ENCODE assay signal across 1 cellular context in genomic region chr6:102907181-102907580, GRCh38.
TF ChIP-seq lines count a peak whose summit lies in the region.

No MANE protein-coding gene starts in this region.

TF ChIP-seq in GM12878, 131 proteins besides CTCF, POLR2A, EP300 and RAD21 (continued from another document):
- TF ChIP-seq ZBTB4 (CRISPR knock-in tag; IDR thresholded peaks at IDR 0.05) (no peak), TCF7 (IDR thresholded peaks at IDR 0.05; ENCODE audit: borderline replicate concordance) (no peak), USF2 (IDR thresholded peaks at IDR 0.05; ENCODE audit: borderline replicate concordance, low read depth, low read length) (no peak), YY1 (IDR thresholded peaks at IDR 0.05; ENCODE audit: low read depth, low read length) (no peak), SREBF1 (IDR thresholded peaks at IDR 0.05; ENCODE audit: low read length) (no peak), KLF5 (IDR thresholded peaks at IDR 0.05; ENCODE audit: partially characterized antibody) (no peak), SKIL (IDR thresholded peaks at IDR 0.05; ENCODE audit: low read depth, poor library complexity, severe bottlenecking) (no peak), IRF3 (IDR thresholded peaks at IDR 0.05) (no peak), NKRF (conservative IDR thresholded peaks at IDR 0.05) (no peak), EZH2 (IDR thresholded peaks at IDR 0.05; ENCODE audit: borderline replicate concordance, control insufficient read depth, low read depth, low read length) (no peak), CREM (IDR thresholded peaks at IDR 0.05; ENCODE audit: low read depth) (no peak), USF1 (IDR thresholded peaks at IDR 0.05; ENCODE audit: borderline replicate concordance, extremely low read length, insufficient read depth, low read depth, low read length) (no peak), RAD51 (IDR thresholded peaks at IDR 0.05) (no peak)
